In genomic region chr15:71456812-71457211, GRCh38 we compare ENCODE assay signal across 20 cellular contexts.
"Had no signal": no experiment of that assay in that cellular context is flagged by ENCODE, and none has a peak within 500 bp of the region (broad histone marks: within the 10 kb centered on the region; RNA-seq: fewer than 3 reads in every experiment).

No MANE protein-coding gene starts in this region.

- H3K9me3 ChIP-seq: MG63 had no signal

- DNase-seq: KBM-7, MG63, NCI-H1092, NCI-H1105 treated with DMSO at 0.1 percent for 48 hours, NCI-H1417 treated with DMSO at 0.1 percent for 48 hours, NCI-H146, NCI-H1694 treated with DMSO at 0.1 percent for 48 hours, NCI-H1930, NCI-H2081, NCI-H2107, NCI-H2227 treated with DMSO at 0.1 percent for 48 hours, NCI-H524 treated with DMSO at 0.1 percent for 48 hours, NCI-H69, NCI-H774, RPMI8226, SHP77 had no signal

- ATAC-seq: SK-N-SH treated with all-trans-retinoic acid at 6 μM for 48 hours had no signal

- H3K27ac ChIP-seq: HL-60 had no signal

- H3K4me3 ChIP-seq: MG63 had no signal

- H3K36me3 ChIP-seq: MG63 had no signal

- FAIRE-seq: HTR-8/SVneo, RCC 7860 had no signal

- H3K27me3 ChIP-seq: MG63 had no signal
